16 cellular contexts compared by ENCODE assay signal in genomic region chr5:1280177-1281037, GRCh38. TPM values are rescaled to one million over a fixed set of nuclear protein-coding genes. Genes with fewer than 3 reads are reported as not detected.
A peak's percentile ranks its signal among the peaks of the same experiment; 100 is the strongest.
DNase-seq lines count a peak whose midpoint lies in the region; ATAC-seq and TF ChIP-seq lines count a peak whose summit lies in the region.
"Had no signal": no experiment of that assay in that cellular context is flagged by ENCODE, and none has a peak within 500 bp of the region (broad histone marks: within the 10 kb centered on the region; RNA-seq: fewer than 3 reads in every experiment).

No MANE protein-coding gene starts in this region.

- no peak overlapping the region for H3K9ac ChIP-seq in DND-41 (ENCODE audit: low read depth, low read length)

- DNase-seq in DND-41 (no peak), LHCN-M2 (ENCODE audit: low read depth) (peak; percentile 49), right cardiac atrium (peak in 2 of 3 donors; percentile 40 to 49), sciatic nerve (ENCODE audit: low spot score) (peak; percentile 47), hippocampal formation (lab: John Stamatoyannopoulos, UW) (no peak)
- DNase-seq in stimulated activated CD4-positive, alpha-beta T cell treated with anti-CD3 and anti-CD28 coated beads, Interleukin-4, amount 100 ng/mL, for 24 hours, result no peak
- DNase-seq: GF-D8, Kasumi-1, NCI-H187 treated with DMSO at 0.1 percent for 48 hours, NCI-H2171 treated with DMSO at 0.1 percent for 48 hours, NCI-H510A, NCI-H82 had no signal

- peaks cover 13% of the 10 kb centered on the region for H3K36me3 ChIP-seq in DND-41 (ENCODE audit: insufficient read depth, low read length)

- H3K27me3 ChIP-seq in DND-41 (ENCODE audit: insufficient read depth, low read length, poor library complexity) (no peaks in the 10 kb centered on the region), right cardiac atrium (ENCODE audit: control insufficient read depth, insufficient read depth) (no peaks in the 10 kb centered on the region)

- no peak for TF ChIP-seq CTCF in DND-41 (IDR thresholded peaks at IDR 0.05; ENCODE audit: borderline replicate concordance, extremely low read depth, low read length, poor library complexity, severe bottlenecking)

- H3K9me3 ChIP-seq in DND-41 (ENCODE audit: insufficient read depth, low read length, severe bottlenecking) (peaks cover 2% of the 10 kb centered on the region), right cardiac atrium (ENCODE audit: control insufficient read depth, low read length) (no peaks in the 10 kb centered on the region)
- H3K9me3 ChIP-seq: A549 had no signal

- 87% methylated on average over 32 of the region's 32 CpGs for WGBS in right cardiac atrium

- H4K20me1 ChIP-seq in DND-41 (ENCODE audit: insufficient read depth, low read length), result no peaks in the 10 kb centered on the region; the same call in none of the 2 replicates

- H3K79me2 ChIP-seq in DND-41 (ENCODE audit: insufficient read depth, low read length), result peaks cover 6% of the 10 kb centered on the region; the same call in 1 of the 2 replicates

- intact Hi-C loops in right cardiac atrium (cut with DNase I), result no loop called here
- intact Hi-C loops in sciatic nerve (cut with DNase I), result no loop called here

- peaks cover 3% of the 10 kb centered on the region for H3K4me1 ChIP-seq in DND-41 (ENCODE audit: insufficient read depth, low read length)
- H3K4me1 ChIP-seq in right cardiac atrium (ENCODE audit: control insufficient read depth, insufficient read depth, low read length), result no peaks in the 10 kb centered on the region
- H3K4me1 ChIP-seq: A549 had no signal

- peak overlapping the region; percentile 10; the same call in 1 of the 2 replicates for H3K27ac ChIP-seq in DND-41 (ENCODE audit: low read length)
- H3K27ac ChIP-seq in right cardiac atrium (ENCODE audit: low read length), result no peak overlapping the region
- H3K27ac ChIP-seq: A549 had no signal

- no peak overlapping the region for H3K4me3 ChIP-seq in DND-41 (ENCODE audit: low read depth in 1 of 2, low read length in 2 of 2)
- H3K4me3 ChIP-seq in right cardiac atrium (ENCODE audit: low read length), result no peak overlapping the region
- H3K4me3 ChIP-seq: A549 had no signal

- no peak overlapping the region for H3K4me2 ChIP-seq in DND-41 (ENCODE audit: insufficient read depth, low read length)
- H3K4me2 ChIP-seq: A549 had no signal

- ATAC-seq in DND-41 (ENCODE audit: insufficient read depth, low read depth) (no peak), right cardiac atrium (peak in 1 of 2 donors; percentile 31), sciatic nerve (no peak), GM18870 (IDR thresholded peaks at IDR 0.05; ENCODE audit: unreplicated experiment) (no peak)
- ATAC-seq: A549, Panc1 had no signal

- H2AFZ ChIP-seq in DND-41 (ENCODE audit: low read depth, low read length), result no peak overlapping the region

RNA-seq across cellular contexts. Expression of gene TERT, which starts 14.5 kb away (rescaled TPM):
- 173 and 177 TPM in 2 replicates for total RNA-seq in LHCN-M2 (2014; rRNA removed)
- 205 TPM for polyA plus RNA-seq in LHCN-M2 (2012)
- not detected for total RNA-seq in right cardiac atrium
- polyA plus RNA-seq in right cardiac atrium, result not detected
- 0.85 TPM for total RNA-seq in sciatic nerve

RNA-seq across cellular contexts. Expression of gene SLC6A18, which starts 55.2 kb away (rescaled TPM):
- total RNA-seq in LHCN-M2 (2014; rRNA removed), result not detected in 2 replicates
- not detected for polyA plus RNA-seq in LHCN-M2 (2012)
- not detected for total RNA-seq in right cardiac atrium
- polyA plus RNA-seq in right cardiac atrium, result not detected
- not detected for total RNA-seq in sciatic nerve
- total RNA-seq: H1 had no signal
- polyA plus RNA-seq: A549, H1 had no signal

Comparison
In these comparisons a context has a peak if more than half of its experiments do, and no peak if none do; other contexts are left out.
1. DNase-seq: peak in LHCN-M2 (single experiment), right cardiac atrium (2 of 3) and sciatic nerve (single experiment); none in DND-41 (single experiment), hippocampal formation (0 of 2) and stimulated activated CD4-positive, alpha-beta T cell treated with anti-CD3 and anti-CD28 coated beads, Interleukin-4, amount 100 ng/mL, for 24 hours (single experiment).
2. RNA of gene TERT, which starts 14.5 kb away (total RNA-seq): 173 to 177 TPM in LHCN-M2; 0.85 TPM in sciatic nerve (single experiment) and not detected in right cardiac atrium; every median in the first group is over 10 times any median in the second.